Comparison of ENCODE assay signal across 16 cellular contexts in genomic region chr11:44382648-44383240, GRCh38.
DNase-seq lines count a peak whose midpoint lies in the region; ATAC-seq and TF ChIP-seq lines count a peak whose summit lies in the region.
"Had no signal": no experiment of that assay in that cellular context is flagged by ENCODE, and none has a peak within 500 bp of the region (broad histone marks: within the 10 kb centered on the region; RNA-seq: fewer than 3 reads in every experiment).

No MANE protein-coding gene starts in this region.

- H3K4me3 ChIP-seq in BLaER1: no peak overlapping the region
- H3K4me3 ChIP-seq in NB4 (ENCODE audit: low read depth, low read length): no peak overlapping the region
- H3K4me3 ChIP-seq: HAP-1 had no signal

- no peaks in the 10 kb centered on the region for H3K36me3 ChIP-seq in BLaER1
- H3K36me3 ChIP-seq: HAP-1 had no signal

- intact Hi-C loops in sciatic nerve (cut with DNase I): no loop called here

- peak overlapping the region; percentile 74 for H3K4me2 ChIP-seq in BLaER1

- TF ChIP-seq POLR2A in NB4 (IDR thresholded peaks at IDR 0.05; ENCODE audit: extremely low read depth, insufficient read length): no peak

- 0 out of 2 replicates have a peak overlapping the region, but pooled peaks have one; percentile 10 for H3K9ac ChIP-seq in BLaER1

- H3K27ac ChIP-seq in BLaER1: peak overlapping the region; percentile 37; the same call in 1 of the 2 replicates
- H3K27ac ChIP-seq: HL-60 had no signal

- ATAC-seq in sciatic nerve (no peak), GM21529 (IDR thresholded peaks at IDR 0.05; ENCODE audit: unreplicated experiment) (no peak)

- H3K27me3 ChIP-seq in BLaER1: no peaks in the 10 kb centered on the region

- TF ChIP-seq CTCF in NB4 (IDR thresholded peaks at IDR 0.05; ENCODE audit: low read depth, low read length): no peak

- H3K9me3 ChIP-seq in BLaER1: no peaks in the 10 kb centered on the region
- H3K9me3 ChIP-seq: HAP-1 had no signal

- peaks cover 24% of the 10 kb centered on the region for H3K4me1 ChIP-seq in BLaER1
- H3K4me1 ChIP-seq: HAP-1 had no signal

- DNase-seq in NB4 (ENCODE audit: low read depth): peak; percentile 9
- peak; percentile 49 for DNase-seq in mesenteric fat pad (ENCODE audit: low spot score)
- peak; percentile 18 for DNase-seq in sciatic nerve (ENCODE audit: low spot score)
- DNase-seq in NCI-H1417 treated with DMSO at 0.1 percent for 48 hours (lab: John Stamatoyannopoulos, UW): no peak
- DNase-seq in DMS114 treated with DMSO at 0.1 percent for 48 hours (lab: John Stamatoyannopoulos, UW; ENCODE audit: unreplicated experiment): no peak
- DNase-seq: 8988T; AML-193; C1 segment of cervical spinal cord; CD4-positive, alpha-beta memory T cell; DND-41; GDM1; HFFc6 had no signal

- no peaks in the 10 kb centered on the region for H4K20me1 ChIP-seq in BLaER1

Comparison
In these comparisons a context has a peak if more than half of its experiments do, and no peak if none do; other contexts are left out.
1. DNase-seq: peak in NB4 (single experiment), mesenteric fat pad (single experiment) and sciatic nerve (single experiment); none in NCI-H1417 treated with DMSO at 0.1 percent for 48 hours (single experiment) and DMS114 treated with DMSO at 0.1 percent for 48 hours (single experiment).